10 cellular contexts compared by ENCODE assay signal in genomic region chr14:67738740-67739504, GRCh38. TPM values are rescaled to one million over a fixed set of nuclear protein-coding genes. Genes with fewer than 3 reads are reported as not detected.
A peak's percentile ranks its signal among the peaks of the same experiment; 100 is the strongest.
DNase-seq lines count a peak whose midpoint lies in the region; ATAC-seq, FAIRE-seq and TF ChIP-seq lines count a peak whose summit lies in the region.
"Had no signal": no experiment of that assay in that cellular context is flagged by ENCODE, and none has a peak within 500 bp of the region (broad histone marks: within the 10 kb centered on the region; RNA-seq: fewer than 3 reads in every experiment).

No MANE protein-coding gene starts in this region.

- H3K36me3 ChIP-seq in psoas muscle (ENCODE audit: insufficient read depth in 1 of 2, low read depth in 1 of 2) = no peaks in the 10 kb centered on the region
- H3K36me3 ChIP-seq: breast epithelium had no signal

- H3K4me1 ChIP-seq in psoas muscle = peaks cover 36% of the 10 kb centered on the region
- H3K4me1 ChIP-seq: breast epithelium had no signal

- H3K4me3 ChIP-seq in epithelial cell of esophagus (ENCODE audit: low read length) (no peak overlapping the region), psoas muscle (no peak overlapping the region)
- H3K4me3 ChIP-seq: breast epithelium had no signal

- DNase-seq in EH (ENCODE audit: low read depth) (peak; percentile 90), NCI-H460 (ENCODE audit: extremely low read depth, low read depth) (peak; percentile 91), epithelial cell of esophagus (ENCODE audit: low read depth) (peak; percentile 89), psoas muscle (peak; percentile 71 to 81), frontal cortex (ENCODE audit: low spot score in 2 of 2) (no peak), islet precursor cell (no peak), NCI-H345 (lab: John Stamatoyannopoulos, UW) (no peak)

- H3K9me3 ChIP-seq in psoas muscle = no peaks in the 10 kb centered on the region
- H3K9me3 ChIP-seq: breast epithelium had no signal

- no peak for FAIRE-seq in frontal cortex (lab: Jason Lieb, UNC)

- TF ChIP-seq CTCF in epithelial cell of esophagus (IDR thresholded peaks at IDR 0.05; ENCODE audit: insufficient read depth, low read depth, low read length, missing control alignments) = no peak
- no peak for TF ChIP-seq CTCF in psoas muscle (IDR thresholded peaks at IDR 0.05)

- ATAC-seq in psoas muscle = peak; percentile 80 to 90 (median 86)
- no peak for ATAC-seq in GM21786 (IDR thresholded peaks at IDR 0.05; ENCODE audit: unreplicated experiment)

- WGBS in psoas muscle, 3 donors = 53 to 69% (median 54%) methylated on average over 12 of the region's 12 CpGs

- no peaks in the 10 kb centered on the region for H3K27me3 ChIP-seq in psoas muscle (ENCODE audit: insufficient read depth in 3 of 3, low read length in 2 of 3)
- H3K27me3 ChIP-seq: breast epithelium had no signal

- H3K27ac ChIP-seq in psoas muscle = peak overlapping the region; percentile 67
- H3K27ac ChIP-seq: HL-60 had no signal

- intact Hi-C loops in psoas muscle (cut with DNase I) = no loop called here

RNA-seq across cellular contexts. Expression of gene RDH12, which starts 37.2 kb away (rescaled TPM):
- not detected in 2 replicates for total RNA-seq in NCI-H460 (2014; rRNA removed; shearing (Covaris generic))
- polyA plus RNA-seq in NCI-H460 (2014; cell fraction: nucleus; rRNA removed) = 0.43 TPM in 1 of 2 replicates, not detected in the other
- total RNA-seq in psoas muscle (not detected), frontal cortex (0.82 TPM)
- under 1 TPM in 1 of 3 donors, not detected in 2; 0.03 TPM for polyA plus RNA-seq in psoas muscle
- total RNA-seq: breast epithelium had no signal

RNA-seq across cellular contexts. Expression of gene RDH11, which starts 43.4 kb away (rescaled TPM):
- 85.8 and 89.1 TPM in 2 replicates for total RNA-seq in NCI-H460 (2014; rRNA removed; shearing (Covaris generic))
- polyA plus RNA-seq in NCI-H460 (2014; cell fraction: nucleus; rRNA removed) = 159 and 188 TPM in 2 replicates
- total RNA-seq in psoas muscle (10 to 100 TPM in 1 of 4 donors, 1 to 10 TPM in 3; 5.4 to 11.1 (median 7.9) TPM), frontal cortex (128 TPM)
- polyA plus RNA-seq in psoas muscle = 10 to 100 TPM in 1 of 3 donors, 1 to 10 TPM in 2; 7.7 to 15.6 (median 9.4) TPM

Comparison
In these comparisons a context has a peak if more than half of its experiments do, and no peak if none do; other contexts are left out.
1. DNase-seq: peak in EH (single experiment), NCI-H460 (single experiment), epithelial cell of esophagus (single experiment) and psoas muscle (2 of 2); none in frontal cortex (0 of 2), islet precursor cell (single experiment) and NCI-H345 (single experiment).